ENCODE assay signal across 9 cellular contexts in the genomic region with DNA sequence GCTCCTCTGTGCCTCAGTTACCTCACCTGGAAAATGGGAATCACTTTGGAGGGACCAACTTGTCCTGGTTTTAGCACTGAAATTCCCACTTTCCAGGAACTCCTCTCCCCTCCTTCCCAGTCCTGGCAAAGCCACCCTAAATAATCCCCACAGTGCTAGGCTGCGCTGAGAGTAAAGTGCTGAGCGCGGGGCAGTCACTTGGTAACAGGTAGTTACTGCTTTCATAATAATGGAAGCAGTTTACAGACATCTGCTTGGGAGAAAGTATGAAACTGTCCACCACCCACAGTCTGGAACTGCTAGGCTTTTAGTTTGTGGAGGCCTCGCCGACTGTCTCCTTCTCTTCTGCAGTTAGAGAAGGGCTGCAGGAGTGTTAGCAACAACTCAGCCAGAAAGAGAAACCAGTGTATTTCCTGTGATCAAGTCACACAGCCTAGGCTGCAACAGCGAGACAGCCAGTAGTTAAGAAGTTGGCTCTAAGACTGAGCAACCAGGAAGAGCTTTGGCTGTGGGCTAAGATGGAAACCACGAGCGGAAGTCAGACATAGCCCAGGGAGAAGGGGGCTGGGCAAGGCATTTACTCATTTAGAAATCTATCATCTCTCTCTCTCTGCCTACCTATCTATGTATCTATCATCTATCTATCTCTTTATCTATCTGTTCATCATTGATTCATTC. TPM values are rescaled to one million over a fixed set of nuclear protein-coding genes. Genes with fewer than 3 reads are reported as not detected.
A peak's percentile ranks its signal among the peaks of the same experiment; 100 is the strongest.
DNase-seq lines count a peak whose midpoint lies in the region; ATAC-seq and TF ChIP-seq lines count a peak whose summit lies in the region.
"Had no signal": no experiment of that assay in that cellular context is flagged by ENCODE, and none has a peak within 500 bp of the region (broad histone marks: within the 10 kb centered on the region; RNA-seq: fewer than 3 reads in every experiment).

No MANE protein-coding gene starts in this region.

- H3K27ac ChIP-seq in PC-3 (ENCODE audit: low read length) (no peak overlapping the region), hepatocyte (no peak overlapping the region)

- no peaks in the 10 kb centered on the region for H3K27me3 ChIP-seq in PC-3 (ENCODE audit: low read length)
- H3K27me3 ChIP-seq in hepatocyte: no peaks in the 10 kb centered on the region

- 73% methylated on average over 8 of the region's 8 CpGs for WGBS in hepatocyte (ENCODE audit: low lambda C conversion rate, missing lambda C conversion rate)

- H3K9me2 ChIP-seq in PC-3 (replicated peaks; ENCODE audit: low read length) (no peaks in the 10 kb centered on the region), hepatocyte (replicated peaks; ENCODE audit: insufficient read depth) (no peaks in the 10 kb centered on the region)

- H3K4me3 ChIP-seq in PC-3 (ENCODE audit: low read length) (no peak overlapping the region), hepatocyte (no peak overlapping the region)

- no peaks in the 10 kb centered on the region for H3K36me3 ChIP-seq in PC-3 (ENCODE audit: low read depth, low read length)
- H3K36me3 ChIP-seq in hepatocyte (replicated peaks; ENCODE audit: insufficient read depth, low read depth): no peaks in the 10 kb centered on the region

- CTCF ChIA-PET in PC-3 (lab: Charles Lee): no interaction called here

- H3K4me1 Mint-ChIP-seq in memory B cell (peaks cover 26% of the 10 kb centered on the region), HFFc6 (ENCODE audit: low read depth) (no peaks in the 10 kb centered on the region)

- no peaks in the 10 kb centered on the region for H4K20me1 ChIP-seq in PC-3 (ENCODE audit: low read length)
- H4K20me1 ChIP-seq in hepatocyte (ENCODE audit: insufficient read depth, poor library complexity, severe bottlenecking): no peaks in the 10 kb centered on the region

- intact Hi-C loops in PC-3 (cut with micrococcal nuclease): no loop called here

- H3K4me3 Mint-ChIP-seq in memory B cell (peak overlapping the region; percentile 62), HFFc6 (no peak overlapping the region)

- H3K36me3 Mint-ChIP-seq in memory B cell (no peaks in the 10 kb centered on the region), HFFc6 (ENCODE audit: low read depth) (no peaks in the 10 kb centered on the region)

- H3K27ac Mint-ChIP-seq in memory B cell (peak overlapping the region; percentile 84), HFFc6 (no peak overlapping the region)

- H3K9me3 ChIP-seq in PC-3 (ENCODE audit: low read length) (no peaks in the 10 kb centered on the region), hepatocyte (ENCODE audit: low read depth) (no peaks in the 10 kb centered on the region)

- no peak for TF ChIP-seq CTCF in PC-3 (conservative IDR thresholded peaks at IDR 0.05; ENCODE audit: low read depth, low read length)
- TF ChIP-seq CTCF in HFFc6 (IDR thresholded peaks at IDR 0.05): no peak
- no peak for TF ChIP-seq CTCF in hepatocyte (IDR thresholded peaks at IDR 0.05; ENCODE audit: poor library complexity)

- H3K27me3 Mint-ChIP-seq in memory B cell (no peaks in the 10 kb centered on the region), HFFc6 (ENCODE audit: insufficient read depth) (peaks cover 15% of the 10 kb centered on the region)

- H3K9me3 Mint-ChIP-seq in memory B cell (no peaks in the 10 kb centered on the region), HFFc6 (peaks cover 4% of the 10 kb centered on the region; the same call in 1 of the 2 replicates)

- H3K4me1 ChIP-seq in PC-3 (ENCODE audit: insufficient read depth, low read length): 0 out of 2 replicates have a peak, but pooled peaks cover 3% of the 10 kb centered on the region
- no peaks in the 10 kb centered on the region for H3K4me1 ChIP-seq in hepatocyte (ENCODE audit: insufficient read depth)

- H3K4me2 ChIP-seq in PC-3 (ENCODE audit: low read length) (no peak overlapping the region), hepatocyte (no peak overlapping the region)

- no peak overlapping the region for H3K9ac ChIP-seq in PC-3 (ENCODE audit: low read length)

- POLR2A ChIA-PET in PC-3 (lab: Charles Lee; ENCODE audit: unreplicated experiment): no interaction called here

- H3K79me2 ChIP-seq in PC-3 (ENCODE audit: low read length) (no peaks in the 10 kb centered on the region), hepatocyte (no peaks in the 10 kb centered on the region)

- no TSS peak for BruUV-seq in PC-3 (replicated peaks; lab: Mats Ljungman, UMichigan)

- no peak overlapping the region for H2AFZ ChIP-seq in PC-3 (ENCODE audit: low read length)
- no peak overlapping the region for H2AFZ ChIP-seq in hepatocyte

- ATAC-seq in GM18498 (IDR thresholded peaks at IDR 0.05; ENCODE audit: unreplicated experiment) (peak; percentile 96), HG02763 (IDR thresholded peaks at IDR 0.05; ENCODE audit: unreplicated experiment) (peak; percentile 93), PC-3 (peak; percentile 29; the same call in 1 of the 2 replicates), memory B cell (ENCODE audit: low read depth) (peak; percentile 97)
- peak; percentile 95 for ATAC-seq in stimulated activated naive CD8-positive, alpha-beta T cell treated with anti-CD3 and anti-CD28 coated beads, Interleukin-15, Interleukin-2, amounts not matched to agents 100 U/mL and 50 U/mL, for 24 hours

- no peaks in the 10 kb centered on the region for H3F3A ChIP-seq in PC-3 (ENCODE audit: low read length, unreplicated experiment)

- no peak for DNase-seq in PC-3
- peak; percentile 71 for DNase-seq in activated gamma-delta T cell treated with anti-CD3 and anti-CD28 coated beads, Interleukin-2, amount 50 U/mL, for 16 hours (ENCODE audit: low read depth)
- DNase-seq in memory B cell (ENCODE audit: low spot score in 2 of 2): peak; percentile 44 to 57
- peak; percentile 72 for DNase-seq in stimulated activated naive CD8-positive, alpha-beta T cell treated with anti-CD3 and anti-CD28 coated beads, Interleukin-15, Interleukin-2, amounts not matched to agents 100 U/mL and 50 U/mL, for 24 hours
- DNase-seq in HFFc6: no peak
- no peak for DNase-seq in hepatocyte (ENCODE audit: low spot score)
- DNase-seq: IMR-90 had no signal

RNA-seq across cellular contexts. Expression of a gene that starts 30.8 kb away (rescaled TPM):
- total RNA-seq in PC-3 (2014; rRNA removed) (0.66 and 2.0 TPM in 2 replicates), hepatocyte (7.2 and 10.7 TPM in 2 replicates)
- total RNA-seq in HFFc6 (2021; fragmentation: NEBNext Ultra II Directional; extraction: Animal tissue kit (Norgen Biotek cat#: 25700)): not detected
- 8.4 and 14.0 TPM in 2 replicates for polyA plus RNA-seq in hepatocyte

Comparison
In these comparisons a context has a peak if more than half of its experiments do, and no peak if none do; other contexts are left out.
1. ATAC-seq: peak in every context shown above with its lines; median percentile 97 in memory B cell; 96 in GM18498; 95 in stimulated activated naive CD8-positive, alpha-beta T cell treated with anti-CD3 and anti-CD28 coated beads, Interleukin-15, Interleukin-2, amounts not matched to agents 100 U/mL and 50 U/mL, for 24 hours; 93 in HG02763; 29 in PC-3.
2. DNase-seq: peak in activated gamma-delta T cell treated with anti-CD3 and anti-CD28 coated beads, Interleukin-2, amount 50 U/mL, for 16 hours (single experiment), memory B cell (2 of 2) and stimulated activated naive CD8-positive, alpha-beta T cell treated with anti-CD3 and anti-CD28 coated beads, Interleukin-15, Interleukin-2, amounts not matched to agents 100 U/mL and 50 U/mL, for 24 hours (single experiment); none in PC-3 (single experiment), HFFc6 (single experiment) and hepatocyte (single experiment).